Comparison of ENCODE assay signal across 26 cellular contexts in genomic region chr1:178490136-178490535, GRCh38. TPM values are rescaled to one million over a fixed set of nuclear protein-coding genes. Genes with fewer than 3 reads are reported as not detected.
"Had no signal": no experiment of that assay in that cellular context is flagged by ENCODE, and none has a peak within 500 bp of the region (broad histone marks: within the 10 kb centered on the region; RNA-seq: fewer than 3 reads in every experiment).

No MANE protein-coding gene starts in this region.

- DNase-seq: IMR-90, Karpas-422, KG1, MG63, NCI-H1092, NCI-H1105 treated with DMSO at 0.1 percent for 48 hours, NCI-H1417 treated with DMSO at 0.1 percent for 48 hours, NCI-H146, NCI-H1694 treated with DMSO at 0.1 percent for 48 hours, NCI-H2029, NCI-H2081 treated with DMSO at 0.1 percent for 48 hours, NCI-H2171, NCI-H226, NCI-H446, NCI-H510A, NCI-H524 treated with DMSO at 0.1 percent for 48 hours, NCI-H69, NCI-H774, PC-3, SHP77, SK-N-SH had no signal

- FAIRE-seq: HepG2 had no signal

- H3K27me3 ChIP-seq: MG63 had no signal

- ATAC-seq: HepG2, Panc1, PC-3 had no signal

- H3K4me3 ChIP-seq: MG63 had no signal

- H3K36me3 ChIP-seq: MG63 had no signal

RNA-seq across cellular contexts. Expression of gene CLEC20A, which starts 6.6 kb away (rescaled TPM):
- total RNA-seq: HepG2, HT1080, IMR-90, OCI-LY7, PC-3, SK-MEL-5 had no signal

RNA-seq across cellular contexts. Expression of gene TEX35, which starts 22.8 kb away (rescaled TPM):
- total RNA-seq: HepG2, HT1080, IMR-90, OCI-LY7, PC-3, SK-MEL-5 had no signal
